In the genomic region with DNA sequence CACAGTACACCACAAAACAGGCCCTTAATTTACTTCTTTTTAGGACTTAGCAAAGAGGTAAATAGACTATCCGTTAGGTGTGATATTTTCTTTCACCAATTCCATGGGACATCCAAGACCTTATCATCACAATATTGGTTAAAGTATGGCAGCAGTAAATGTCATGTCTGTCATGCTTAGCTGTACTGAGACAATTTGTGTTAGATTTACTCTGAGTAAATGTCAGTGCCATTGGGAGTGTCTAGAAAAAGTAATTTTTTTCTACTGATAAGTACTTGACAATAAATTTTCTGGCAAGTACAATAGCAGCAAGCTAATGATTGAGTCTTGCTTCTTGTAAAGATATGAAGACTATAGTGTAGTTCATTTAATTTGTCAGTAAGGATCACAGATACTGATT, we compare ENCODE assay signal across 7 cellular contexts.
"Had no signal": no experiment of that assay in that cellular context is flagged by ENCODE, and none has a peak within 500 bp of the region (broad histone marks: within the 10 kb centered on the region; RNA-seq: fewer than 3 reads in every experiment).

No MANE protein-coding gene starts in this region.

- ATAC-seq: GM12878 had no signal

- H3K4me3 ChIP-seq: GM12878 had no signal

- FAIRE-seq: GM12878, GM12891, GM12892, GM18507, GM19239 had no signal

- DNase-seq: GDM1, GF-D8 had no signal
